8 cellular contexts compared by ENCODE assay signal in the genomic region with DNA sequence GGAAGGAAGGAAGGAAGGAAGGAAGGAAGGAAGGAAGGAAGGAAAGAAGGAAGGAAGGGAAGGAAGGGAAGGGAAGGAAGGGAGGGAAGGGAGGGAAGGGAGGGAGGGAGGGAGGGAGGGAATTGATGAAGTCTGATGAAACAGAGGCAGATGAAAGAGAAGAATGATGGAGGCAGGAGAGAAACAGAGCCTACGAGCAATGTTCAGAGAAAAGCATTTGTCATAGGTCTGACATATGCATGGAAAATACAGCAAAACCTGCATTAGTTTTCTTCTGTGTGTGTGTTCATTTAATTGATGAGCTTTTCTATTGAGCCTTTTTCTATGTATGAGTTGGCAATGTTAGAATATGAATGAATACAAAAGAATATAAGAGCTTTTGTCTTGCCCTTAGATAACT.
"Had no signal": no experiment of that assay in that cellular context is flagged by ENCODE, and none has a peak within 500 bp of the region (broad histone marks: within the 10 kb centered on the region; RNA-seq: fewer than 3 reads in every experiment).

No MANE protein-coding gene starts in this region.

- H3K27ac ChIP-seq: GM23248 had no signal

- DNase-seq: GM23248, GOT3, H7, H9, HCEC 1CT, HFFc6 had no signal

- H3K9me3 ChIP-seq: HAP-1 had no signal

- H3K36me3 ChIP-seq: HAP-1 had no signal

- H3K4me3 ChIP-seq: GM23248, GM23338, HAP-1 had no signal

- H3K9ac ChIP-seq: GM23248 had no signal

- H3K4me1 ChIP-seq: HAP-1 had no signal
